Comparison of ENCODE assay signal across 8 cellular contexts in genomic region chr6:18528084-18528743, GRCh38.
DNase-seq lines count a peak whose midpoint lies in the region; ATAC-seq, FAIRE-seq and TF ChIP-seq lines count a peak whose summit lies in the region.

No MANE protein-coding gene starts in this region.

- TF ChIP-seq CTCF in VCaP (conservative IDR thresholded peaks at IDR 0.05) = peak; percentile 20

- no peak for ATAC-seq in stimulated activated naive CD8-positive, alpha-beta T cell treated with anti-CD3 and anti-CD28 coated beads, Interleukin-15, Interleukin-2, amounts not matched to agents 100 U/mL and 50 U/mL, for 24 hours

- peak; percentile 65 for DNase-seq in DMS53 treated with DMSO at 0.1 percent for 48 hours (lab: John Stamatoyannopoulos, UW; ENCODE audit: unreplicated experiment)
- peak; percentile 85 for DNase-seq in NCI-H1105 treated with DMSO at 0.1 percent for 48 hours (lab: John Stamatoyannopoulos, UW)
- DNase-seq in medulla oblongata (ENCODE audit: extremely low spot score) = peak; percentile 11
- DNase-seq in activated CD4-positive, CD25-positive, alpha-beta regulatory T cell (lab: John Stamatoyannopoulos, UW) = no peak
- DNase-seq in SKM-1 (lab: John Stamatoyannopoulos, UW; ENCODE audit: unreplicated experiment) = no peak
- no peak for DNase-seq in GM19239 (ENCODE audit: insufficient read length, low spot score)
- DNase-seq in stimulated activated naive CD8-positive, alpha-beta T cell treated with anti-CD3 and anti-CD28 coated beads, Interleukin-15, Interleukin-2, amounts not matched to agents 100 U/mL and 50 U/mL, for 24 hours = no peak

- FAIRE-seq in GM19239 (lab: Jason Lieb, UNC) = no peak

- H3K27ac ChIP-seq in VCaP = no peak overlapping the region

Comparison
In these comparisons a context has a peak if more than half of its experiments do, and no peak if none do; other contexts are left out.
1. DNase-seq: peak in DMS53 treated with DMSO at 0.1 percent for 48 hours (single experiment), NCI-H1105 treated with DMSO at 0.1 percent for 48 hours (single experiment) and medulla oblongata (single experiment); none in activated CD4-positive, CD25-positive, alpha-beta regulatory T cell (0 of 4), SKM-1 (single experiment), GM19239 (single experiment) and stimulated activated naive CD8-positive, alpha-beta T cell treated with anti-CD3 and anti-CD28 coated beads, Interleukin-15, Interleukin-2, amounts not matched to agents 100 U/mL and 50 U/mL, for 24 hours (single experiment).